ENCODE assay signal across 11 cellular contexts in the genomic region with DNA sequence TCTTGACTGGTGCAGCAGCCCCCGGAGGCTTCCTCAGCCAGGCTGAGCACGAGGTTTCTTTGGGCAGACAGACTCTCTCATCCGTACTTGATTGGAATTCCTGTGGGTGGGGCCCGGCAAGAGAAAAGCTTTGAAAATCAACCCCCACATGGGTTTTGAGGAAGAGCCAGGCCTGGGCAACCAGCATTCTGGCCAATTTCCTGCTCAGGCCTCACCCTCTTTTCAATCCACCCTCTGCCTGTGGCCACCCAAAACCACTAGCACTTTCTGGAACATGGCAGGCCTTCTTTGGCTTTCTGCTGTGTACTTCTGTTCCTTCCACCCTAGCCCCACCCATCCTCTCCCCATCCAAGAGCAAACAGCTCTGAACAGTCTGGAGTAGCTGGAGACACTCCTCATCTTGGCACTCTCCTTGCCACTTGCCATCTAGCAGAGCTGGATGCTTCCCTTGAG. TPM values are rescaled to one million over a fixed set of nuclear protein-coding genes. Genes with fewer than 3 reads are reported as not detected.
A peak's percentile ranks its signal among the peaks of the same experiment; 100 is the strongest.
DNase-seq lines count a peak whose midpoint lies in the region; TF ChIP-seq lines count a peak whose summit lies in the region.
"Had no signal": no experiment of that assay in that cellular context is flagged by ENCODE, and none has a peak within 500 bp of the region (broad histone marks: within the 10 kb centered on the region; RNA-seq: fewer than 3 reads in every experiment).

No MANE protein-coding gene starts in this region.

- DNase-seq in MV-4-11 (lab: John Stamatoyannopoulos, UW) (peak; percentile 49), epithelial cell of prostate (ENCODE audit: low read depth, low spot score) (peak; percentile 50), WERI-Rb-1 (no peak), tibial nerve (ENCODE audit: low spot score in 2 of 2) (no peak), NCI-H2196 treated with DMSO at 0.1 percent for 48 hours (lab: John Stamatoyannopoulos, UW; ENCODE audit: unreplicated experiment) (no peak), hepatic stellate cell (ENCODE audit: low spot score) (no peak)
- DNase-seq: activated CD4-positive, alpha-beta T cell treated with anti-CD3 and anti-CD28 coated beads, Interleukin-2, amount 10 ng/mL, durations not matched to agents 7 days and 5 days; activated naive CD4-positive, alpha-beta T cell treated with anti-CD3 and anti-CD28 coated beads for 36 hours had no signal

- H3K9ac ChIP-seq in BLaER1 (no peak overlapping the region; the same call in 1 of the 2 replicates), mucosa of stomach (ENCODE audit: low read length) (peak overlapping the region; percentile 63)

- H3K4me2 ChIP-seq in BLaER1: peak overlapping the region; percentile 63

- H3K36me3 ChIP-seq in BLaER1 (peaks cover 34% of the 10 kb centered on the region), mucosa of stomach (ENCODE audit: control insufficient read depth, insufficient read depth, low read length) (no peaks in the 10 kb centered on the region), WERI-Rb-1 (peaks cover 4% of the 10 kb centered on the region; the same call in 1 of the 2 replicates), tibial nerve (no peaks in the 10 kb centered on the region)

- peaks cover 57% of the 10 kb centered on the region for H3K4me1 ChIP-seq in BLaER1
- H3K4me1 ChIP-seq in mucosa of stomach (ENCODE audit: control insufficient read depth, insufficient read depth, low read length): peaks cover 59% of the 10 kb centered on the region
- peaks cover 0 to 10% (median under 1%) of the 10 kb centered on the region in 4 donors for H3K4me1 ChIP-seq in tibial nerve

- H3K27ac ChIP-seq in BLaER1 (peak overlapping the region; percentile 63), epithelial cell of prostate (peak overlapping the region; percentile 95), WERI-Rb-1 (no peak overlapping the region), tibial nerve (peak overlapping the region in 2 of 4 donors; percentile 26 to 47)
- H3K27ac ChIP-seq: SK-N-MC had no signal

- H3K4me3 ChIP-seq in BLaER1 (0 out of 2 replicates have a peak overlapping the region, but pooled peaks have one; percentile 13), mucosa of stomach (ENCODE audit: low read length) (peak overlapping the region; percentile 6), WERI-Rb-1 (ENCODE audit: low read depth, low read length) (no peak overlapping the region), tibial nerve (no peak overlapping the region)
- H3K4me3 ChIP-seq: SK-N-MC had no signal

- no peak for TF ChIP-seq POLR2A in tibial nerve (IDR thresholded peaks at IDR 0.05)

- no peaks in the 10 kb centered on the region for H3K27me3 ChIP-seq in BLaER1
- H3K27me3 ChIP-seq in mucosa of stomach (ENCODE audit: control insufficient read depth, insufficient read depth, low read length): peaks cover 4% of the 10 kb centered on the region
- H3K27me3 ChIP-seq in WERI-Rb-1 (ENCODE audit: insufficient read depth, low read depth, severe bottlenecking): no peaks in the 10 kb centered on the region
- peaks cover 0 to 25% of the 10 kb centered on the region in 2 donors for H3K27me3 ChIP-seq in tibial nerve

- H3K9me3 ChIP-seq in BLaER1 (peaks cover 27% of the 10 kb centered on the region), mucosa of stomach (ENCODE audit: control insufficient read depth, low read length) (no peaks in the 10 kb centered on the region), WERI-Rb-1 (ENCODE audit: severe bottlenecking) (no peaks in the 10 kb centered on the region), tibial nerve (no peaks in the 10 kb centered on the region)

- 29 to 66% methylated on average over 4 of the region's 4 CpGs for WGBS in tibial nerve, 2 donors

- H4K20me1 ChIP-seq in BLaER1: peaks cover 48% of the 10 kb centered on the region

- TF ChIP-seq EP300 in tibial nerve (IDR thresholded peaks at IDR 0.05): no peak

- TF ChIP-seq CTCF in WERI-Rb-1 (IDR thresholded peaks at IDR 0.05; ENCODE audit: low read depth, low read length) (no peak), tibial nerve (IDR thresholded peaks at IDR 0.05) (no peak)

RNA-seq across cellular contexts. Expression of a gene that starts 5.9 kb away (rescaled TPM):
- 10 to 100 TPM in 3 of 4 donors, 1 to 10 TPM in 1; 9.8 to 39.3 (median 12.6) TPM for total RNA-seq in tibial nerve

Comparison
In these comparisons a context has a peak if more than half of its experiments do, and no peak if none do; other contexts are left out.
1. H3K4me3 ChIP-seq: peak in BLaER1 (single experiment) and mucosa of stomach (single experiment); none in WERI-Rb-1 (single experiment) and tibial nerve (0 of 4).
2. DNase-seq: peak in MV-4-11 (single experiment) and epithelial cell of prostate (single experiment); none in WERI-Rb-1 (single experiment), tibial nerve (0 of 2), NCI-H2196 treated with DMSO at 0.1 percent for 48 hours (single experiment) and hepatic stellate cell (single experiment).